8 cellular contexts compared by ENCODE assay signal in genomic region chr13:24511019-24511823, GRCh38. TPM values are rescaled to one million over a fixed set of nuclear protein-coding genes. Genes with fewer than 3 reads are reported as not detected.
DNase-seq lines count a peak whose midpoint lies in the region; ATAC-seq and TF ChIP-seq lines count a peak whose summit lies in the region.

No MANE protein-coding gene starts in this region.

- H3K27ac ChIP-seq in DND-41 (ENCODE audit: low read length), result peak overlapping the region; percentile 91

- H3K4me3 Mint-ChIP-seq in activated CD8-positive, alpha-beta T cell treated with anti-CD3 and anti-CD28 coated beads for 36 hours, result peak overlapping the region; percentile 82
- H3K4me3 Mint-ChIP-seq in natural killer cell, result peak overlapping the region; percentile 97

- H3K4me3 ChIP-seq in DND-41 (ENCODE audit: low read depth in 1 of 2, low read length in 2 of 2) (peak overlapping the region; percentile 41 to 67), epithelial cell of esophagus (ENCODE audit: low read length) (peak overlapping the region; percentile 78)

- DNase-seq in DND-41 (peak; percentile 28), HCEC 1CT (peak; percentile 89), NCI-H2029 treated with DMSO at 0.1 percent for 48 hours (lab: John Stamatoyannopoulos, UW) (peak; percentile 4), epithelial cell of esophagus (ENCODE audit: low read depth) (peak; percentile 91), natural killer cell (peak; percentile 37), stromal cell of bone marrow (ENCODE audit: low read depth) (peak; percentile 62), superior temporal gyrus (ENCODE audit: extremely low spot score) (no peak)
- DNase-seq in activated CD8-positive, alpha-beta T cell treated with anti-CD3 and anti-CD28 coated beads for 36 hours, result peak; percentile 91

- H3K27me3 ChIP-seq in DND-41 (ENCODE audit: insufficient read depth, low read length, poor library complexity), result no peaks in the 10 kb centered on the region

- H3K27me3 Mint-ChIP-seq in activated CD8-positive, alpha-beta T cell treated with anti-CD3 and anti-CD28 coated beads for 36 hours, result no peaks in the 10 kb centered on the region
- H3K27me3 Mint-ChIP-seq in natural killer cell (ENCODE audit: low read depth in 2 of 2), result no peaks in the 10 kb centered on the region

- peaks cover 64% of the 10 kb centered on the region for H3K79me2 ChIP-seq in DND-41 (ENCODE audit: insufficient read depth, low read length)

- H3K4me1 ChIP-seq in DND-41 (ENCODE audit: insufficient read depth, low read length), result peaks cover 24% of the 10 kb centered on the region

- peak overlapping the region; percentile 82 for H3K4me2 ChIP-seq in DND-41 (ENCODE audit: insufficient read depth, low read length)

- H3K36me3 Mint-ChIP-seq in activated CD8-positive, alpha-beta T cell treated with anti-CD3 and anti-CD28 coated beads for 36 hours (ENCODE audit: low read depth), result peaks cover 12% of the 10 kb centered on the region
- H3K36me3 Mint-ChIP-seq in natural killer cell, result no peaks in the 10 kb centered on the region

- POLR2A ChIA-PET in activated CD8-positive, alpha-beta T cell treated with anti-CD3 and anti-CD28 coated beads for 36 hours (lab: Charles Lee), result interaction anchor here (0.7 to 1.8 kb wide), 7 partner anchors 7 to 260 kb away, joined by 3 to 5 read pairs (median 3); no protein-coding TSS in a partner anchor

- intact Hi-C loops in activated CD8-positive, alpha-beta T cell treated with anti-CD3 and anti-CD28 coated beads for 36 hours (cut with micrococcal nuclease), result no loop called here
- intact Hi-C loops in natural killer cell (cut with micrococcal nuclease), result loop anchor here (5.0 kb wide), 2 partner anchors 216 to 239 kb away; no protein-coding TSS in a partner anchor

- TF ChIP-seq CTCF in DND-41 (IDR thresholded peaks at IDR 0.05; ENCODE audit: borderline replicate concordance, extremely low read depth, low read length, poor library complexity, severe bottlenecking) (no peak), epithelial cell of esophagus (IDR thresholded peaks at IDR 0.05; ENCODE audit: insufficient read depth, low read depth, low read length, missing control alignments) (no peak), natural killer cell (IDR thresholded peaks at IDR 0.05) (no peak)
- no peak for TF ChIP-seq CTCF in activated CD8-positive, alpha-beta T cell treated with anti-CD3 and anti-CD28 coated beads for 36 hours (IDR thresholded peaks at IDR 0.05)

- H4K20me1 ChIP-seq in DND-41 (ENCODE audit: insufficient read depth, low read length), result peaks cover 10% of the 10 kb centered on the region

- CTCF ChIA-PET in activated CD8-positive, alpha-beta T cell treated with anti-CD3 and anti-CD28 coated beads for 36 hours (lab: Charles Lee), result no interaction called here

- H3K9ac ChIP-seq in DND-41 (ENCODE audit: low read depth, low read length), result peak overlapping the region; percentile 94

- no peaks in the 10 kb centered on the region for H3K9me3 ChIP-seq in DND-41 (ENCODE audit: insufficient read depth, low read length, severe bottlenecking)

- H2AFZ ChIP-seq in DND-41 (ENCODE audit: low read depth, low read length), result peak overlapping the region; percentile 99

- H3K36me3 ChIP-seq in DND-41 (ENCODE audit: insufficient read depth, low read length), result peaks cover 11% of the 10 kb centered on the region

- peak; percentile 16; the same call in 2 of the 3 replicates for ATAC-seq in DND-41 (ENCODE audit: insufficient read depth, low read depth)
- ATAC-seq in activated CD8-positive, alpha-beta T cell treated with anti-CD3 and anti-CD28 coated beads for 36 hours, result peak; percentile 72
- peak; percentile 48 to 63 (median 60) for ATAC-seq in natural killer cell

- H3K4me1 Mint-ChIP-seq in activated CD8-positive, alpha-beta T cell treated with anti-CD3 and anti-CD28 coated beads for 36 hours (ENCODE audit: low read depth), result peaks cover 41% of the 10 kb centered on the region
- H3K4me1 Mint-ChIP-seq in natural killer cell, result peaks cover 38 to 56% of the 10 kb centered on the region in 2 donors

- no peaks in the 10 kb centered on the region for H3K9me3 Mint-ChIP-seq in activated CD8-positive, alpha-beta T cell treated with anti-CD3 and anti-CD28 coated beads for 36 hours
- no peaks in the 10 kb centered on the region for H3K9me3 Mint-ChIP-seq in natural killer cell

- peak overlapping the region; percentile 95 for H3K27ac Mint-ChIP-seq in activated CD8-positive, alpha-beta T cell treated with anti-CD3 and anti-CD28 coated beads for 36 hours
- peak overlapping the region; percentile 92 for H3K27ac Mint-ChIP-seq in natural killer cell

RNA-seq across cellular contexts. Expression of gene PARP4, which starts 1.4 kb away (rescaled TPM):
- 10 to 100 TPM; 20.4 to 22.4 TPM for total RNA-seq in activated CD8-positive, alpha-beta T cell treated with anti-CD3 and anti-CD28 coated beads for 36 hours
- total RNA-seq in natural killer cell, result 10 to 100 TPM; 83.5 to 90.1 (median 84.0) TPM

Comparison
In these comparisons a context has a peak if more than half of its experiments do, and no peak if none do; other contexts are left out.
1. ATAC-seq: peak in every context shown above with its lines; median percentile 72 in activated CD8-positive, alpha-beta T cell treated with anti-CD3 and anti-CD28 coated beads for 36 hours; 60 in natural killer cell; 16 in DND-41.